In the genomic region with DNA sequence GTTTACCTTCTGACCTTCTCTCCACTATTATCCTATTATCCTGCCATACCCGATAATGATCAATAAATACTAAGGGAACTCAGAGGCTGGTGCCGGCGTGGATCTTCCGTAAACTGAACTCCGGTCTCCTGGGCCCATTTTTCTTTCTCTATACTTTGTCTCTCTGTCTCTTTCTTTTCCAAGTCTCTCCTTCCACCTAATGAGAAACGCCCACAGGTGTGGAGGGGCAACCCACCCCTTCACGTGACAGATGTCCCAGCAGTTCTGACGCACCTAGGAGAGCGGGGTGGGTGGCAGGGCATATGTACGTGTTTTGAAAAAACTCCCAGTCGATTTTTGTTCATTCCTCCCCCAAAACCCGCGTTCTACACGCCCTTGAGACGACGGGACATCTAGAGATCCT, we compare ENCODE assay signal across 8 cellular contexts. TPM values are rescaled to one million over a fixed set of nuclear protein-coding genes. Genes with fewer than 3 reads are reported as not detected.
A peak's percentile ranks its signal among the peaks of the same experiment; 100 is the strongest.
DNase-seq lines count a peak whose midpoint lies in the region; ATAC-seq and TF ChIP-seq lines count a peak whose summit lies in the region.
"Not testable (repeated sequence)": the region's sequence is repeated elsewhere in the genome, so short reads cannot be mapped to it uniquely, and the experiment has no call there.

No MANE protein-coding gene starts in this region.

- H3K4me3 Mint-ChIP-seq in activated CD4-positive, alpha-beta T cell treated with anti-CD3 and anti-CD28 coated beads, Interleukin-2, amount 10 ng/mL, durations not matched to agents 24 days and 14 days: peak overlapping the region; percentile 97

- not testable (repeated sequence) for DNase-seq in AG09309 (ENCODE audit: low read depth); activated CD4-positive, alpha-beta T cell treated with anti-CD3 and anti-CD28 coated beads, Interleukin-2, amount 10 ng/mL, durations not matched to agents 24 days and 14 days; cardiac fibroblast (ENCODE audit: low read depth in 2 of 2); heart left ventricle
- DNase-seq in stimulated activated CD4-positive, alpha-beta T cell treated with anti-CD3 and anti-CD28 coated beads, Interleukin-2, amount 100 ng/mL, for 4 hours (ENCODE audit: low read depth): peak; percentile 61

- intact Hi-C loops in activated CD4-positive, alpha-beta T cell treated with anti-CD3 and anti-CD28 coated beads, Interleukin-2, amount 10 ng/mL, durations not matched to agents 24 days and 14 days (cut with micrococcal nuclease): loop anchor here (1.0 to 2.0 kb wide), 6 partner anchors 14 to 323 kb away; a partner anchor contains a TSS
- intact Hi-C loops in heart left ventricle (cut with DNase I): loop anchor here in 7 of 10 donors (1.0 to 10.0 kb wide), 11 partner anchors 31 to 660 kb away; a partner anchor contains a TSS

- H3K27ac ChIP-seq in heart left ventricle (peak overlapping the region in 11 of 12 donors; percentile 17 to 90 (median 81)), muscle layer of duodenum (ENCODE audit: low read length) (peak overlapping the region; percentile 41)

- 6 to 15% (median 11%) methylated on average over 16 of the region's 16 CpGs for WGBS in heart left ventricle, 4 donors

- H3K9me3 Mint-ChIP-seq in activated CD4-positive, alpha-beta T cell treated with anti-CD3 and anti-CD28 coated beads, Interleukin-2, amount 10 ng/mL, durations not matched to agents 24 days and 14 days: not testable (repeated sequence)

- peaks cover 0 to 22% (median 15%) of the 10 kb centered on the region in 12 donors for H3K4me1 ChIP-seq in heart left ventricle
- not testable (repeated sequence) for H3K4me1 ChIP-seq in muscle layer of duodenum (ENCODE audit: control insufficient read depth in 1 of 2, insufficient read depth in 2 of 2, low read length in 2 of 2)

- TF ChIP-seq EP300 in Ishikawa (IDR thresholded peaks at IDR 0.05; ENCODE audit: borderline replicate concordance): not testable (repeated sequence)

- TF ChIP-seq CTCF in AG09309 (IDR thresholded peaks at IDR 0.05; ENCODE audit: control insufficient read depth, insufficient read depth, low read depth, low read length, missing control alignments); cardiac fibroblast (IDR thresholded peaks at IDR 0.05; ENCODE audit: low read depth, low read length); heart left ventricle (IDR thresholded peaks at IDR 0.05): not testable (repeated sequence)

- H3K27me3 Mint-ChIP-seq in activated CD4-positive, alpha-beta T cell treated with anti-CD3 and anti-CD28 coated beads, Interleukin-2, amount 10 ng/mL, durations not matched to agents 24 days and 14 days: not testable (repeated sequence)

- peaks cover 0 to 13% (median 2%) of the 10 kb centered on the region in 9 donors for H3K36me3 ChIP-seq in heart left ventricle
- H3K36me3 ChIP-seq in muscle layer of duodenum (ENCODE audit: control insufficient read depth in 1 of 2, insufficient read depth in 2 of 2, low read length in 2 of 2): not testable (repeated sequence)

- peaks cover 24% of the 10 kb centered on the region for H3K4me1 Mint-ChIP-seq in activated CD4-positive, alpha-beta T cell treated with anti-CD3 and anti-CD28 coated beads, Interleukin-2, amount 10 ng/mL, durations not matched to agents 24 days and 14 days

- peak overlapping the region; percentile 79 for H3K4me3 ChIP-seq in AG09309 (ENCODE audit: control insufficient read depth, low read depth, low read length)
- peak overlapping the region; percentile 45 to 46 for H3K4me3 ChIP-seq in cardiac fibroblast (replicated peaks in 1 of 2; ENCODE audit: low read depth in 2 of 2, low read length in 2 of 2)
- peak overlapping the region in 11 of 12 donors; percentile 62 to 91 (median 77) for H3K4me3 ChIP-seq in heart left ventricle
- peak overlapping the region; percentile 67 to 89 for H3K4me3 ChIP-seq in muscle layer of duodenum (ENCODE audit: low read depth in 1 of 2, low read length in 2 of 2)

- TF ChIP-seq RAD21 in Ishikawa (IDR thresholded peaks at IDR 0.05; ENCODE audit: low read depth): not testable (repeated sequence)

- not testable (repeated sequence) for H3K27me3 ChIP-seq in heart left ventricle; muscle layer of duodenum (ENCODE audit: low read depth, low read length)

- H3K9me3 ChIP-seq in heart left ventricle; muscle layer of duodenum (ENCODE audit: control insufficient read depth in 1 of 2, low read length in 2 of 2): not testable (repeated sequence)

- ATAC-seq in GM19467 (IDR thresholded peaks at IDR 0.05; ENCODE audit: unreplicated experiment): peak; percentile 1
- not testable (repeated sequence) for ATAC-seq in heart left ventricle

- not testable (repeated sequence) for TF ChIP-seq POLR2A in heart left ventricle (IDR thresholded peaks at IDR 0.05)

- not testable (repeated sequence) for H3K36me3 Mint-ChIP-seq in activated CD4-positive, alpha-beta T cell treated with anti-CD3 and anti-CD28 coated beads, Interleukin-2, amount 10 ng/mL, durations not matched to agents 24 days and 14 days (ENCODE audit: low read depth)

- H3K27ac Mint-ChIP-seq in activated CD4-positive, alpha-beta T cell treated with anti-CD3 and anti-CD28 coated beads, Interleukin-2, amount 10 ng/mL, durations not matched to agents 24 days and 14 days: peak overlapping the region; percentile 97

TF ChIP-seq in Ishikawa, 13 proteins besides CTCF, POLR2A, EP300 and RAD21:
- TF ChIP-seq, protein P1, sequence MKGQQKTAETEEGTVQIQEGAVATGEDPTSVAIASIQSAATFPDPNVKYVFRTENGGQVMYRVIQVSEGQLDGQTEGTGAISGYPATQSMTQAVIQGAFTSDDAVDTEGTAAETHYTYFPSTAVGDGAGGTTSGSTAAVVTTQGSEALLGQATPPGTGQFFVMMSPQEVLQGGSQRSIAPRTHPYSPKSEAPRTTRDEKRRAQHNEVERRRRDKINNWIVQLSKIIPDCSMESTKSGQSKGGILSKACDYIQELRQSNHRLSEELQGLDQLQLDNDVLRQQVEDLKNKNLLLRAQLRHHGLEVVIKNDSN (IDR thresholded peaks at IDR 0.05): peak; percentile 81

RNA-seq across cellular contexts. Expression of a gene that starts 0.5 kb away (rescaled TPM):
- total RNA-seq in activated CD4-positive, alpha-beta T cell treated with anti-CD3 and anti-CD28 coated beads, Interleukin-2, amount 10 ng/mL, durations not matched to agents 24 days and 14 days: 56.4 and 57.4 TPM in 2 replicates
- 10 to 100 TPM; 13.6 to 34.5 (median 26.0) TPM for total RNA-seq in heart left ventricle
- polyA plus RNA-seq in heart left ventricle: 10 to 100 TPM; 20.9 to 29.0 TPM

RNA-seq across cellular contexts. Expression of a gene that starts 3.4 kb away (rescaled TPM):
- total RNA-seq in activated CD4-positive, alpha-beta T cell treated with anti-CD3 and anti-CD28 coated beads, Interleukin-2, amount 10 ng/mL, durations not matched to agents 24 days and 14 days: 7.3 and 7.5 TPM in 2 replicates
- 1 to 10 TPM in 1 of 9 donors, under 1 TPM in 1, not detected in 7; 0.07 to 1.0 TPM for total RNA-seq in heart left ventricle
- polyA plus RNA-seq in heart left ventricle: under 1 TPM; 0.26 to 0.38 TPM

RNA-seq across cellular contexts. Expression of a gene that starts 20.6 kb away (rescaled TPM):
- total RNA-seq in activated CD4-positive, alpha-beta T cell treated with anti-CD3 and anti-CD28 coated beads, Interleukin-2, amount 10 ng/mL, durations not matched to agents 24 days and 14 days: 3.5 and 4.0 TPM in 2 replicates
- 1 to 10 TPM; 2.7 to 8.2 (median 4.8) TPM for total RNA-seq in heart left ventricle
- 10 to 100 TPM in 1 of 2 donors, 1 to 10 TPM in 1; 2.8 to 12.9 TPM for polyA plus RNA-seq in heart left ventricle

RNA-seq across cellular contexts. Expression of a gene that starts 30.0 kb away (rescaled TPM):
- 26.5 and 26.8 TPM in 2 replicates for total RNA-seq in activated CD4-positive, alpha-beta T cell treated with anti-CD3 and anti-CD28 coated beads, Interleukin-2, amount 10 ng/mL, durations not matched to agents 24 days and 14 days
- 10 to 100 TPM in 1 of 9 donors, 1 to 10 TPM in 8; 5.6 to 13.7 (median 8.5) TPM for total RNA-seq in heart left ventricle
- 1 to 10 TPM; 6.2 to 7.6 TPM for polyA plus RNA-seq in heart left ventricle

RNA-seq across cellular contexts. Expression of a gene that starts 31.7 kb away (rescaled TPM):
- 115 and 127 TPM in 2 replicates for total RNA-seq in activated CD4-positive, alpha-beta T cell treated with anti-CD3 and anti-CD28 coated beads, Interleukin-2, amount 10 ng/mL, durations not matched to agents 24 days and 14 days
- total RNA-seq in heart left ventricle: 10 to 100 TPM; 44.1 to 84.3 (median 54.8) TPM
- polyA plus RNA-seq in heart left ventricle: 100 to 1,000 TPM in 1 of 2 donors, 10 to 100 TPM in 1; 68.3 to 113 TPM
